1 cellular context compared by ENCODE assay signal in the genomic region with DNA sequence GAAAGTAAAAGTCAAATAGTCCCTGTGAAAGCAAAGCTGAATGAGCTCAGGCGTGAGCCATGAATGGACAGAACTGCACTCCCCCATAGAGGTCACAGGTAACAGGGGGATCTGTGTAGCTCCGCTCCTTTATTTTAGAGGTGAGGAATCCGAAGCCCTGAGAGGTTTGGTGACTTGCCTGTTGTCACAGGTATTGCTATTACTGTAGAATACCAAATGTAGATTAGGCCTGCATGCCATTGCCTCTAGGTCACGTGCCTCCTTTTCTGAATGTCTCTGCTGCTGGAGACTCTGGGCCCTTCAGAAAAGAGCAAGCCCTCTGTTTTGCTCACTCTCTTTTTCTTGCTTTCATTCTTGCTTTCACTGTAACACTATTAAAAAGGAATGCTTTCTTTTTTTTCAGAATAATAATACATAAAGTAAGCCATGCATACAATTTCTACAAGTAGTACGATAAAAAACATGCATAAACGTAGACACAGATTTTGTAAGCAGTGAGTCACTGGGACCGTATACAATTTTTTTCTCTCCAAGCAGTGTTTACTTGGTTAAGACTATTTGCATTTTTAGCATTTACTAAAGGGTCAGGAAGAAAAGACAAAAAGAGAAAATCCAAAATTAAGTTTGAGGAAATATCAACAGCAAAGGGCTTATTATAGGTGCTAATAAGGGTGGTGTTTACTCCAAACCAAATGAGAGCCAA.
TF ChIP-seq lines count a peak whose summit lies in the region.

No MANE protein-coding gene starts in this region.

TF ChIP-seq in H1, 55 proteins besides CTCF, POLR2A, EP300 and RAD21 (continued from another document):
- 0 out of 2 replicates have a peak, but pooled peaks have one; percentile 25 for TF ChIP-seq TEAD4 (IDR thresholded peaks at IDR 0.05; ENCODE audit: low read depth, low read length)
- TF ChIP-seq, protein P1, sequence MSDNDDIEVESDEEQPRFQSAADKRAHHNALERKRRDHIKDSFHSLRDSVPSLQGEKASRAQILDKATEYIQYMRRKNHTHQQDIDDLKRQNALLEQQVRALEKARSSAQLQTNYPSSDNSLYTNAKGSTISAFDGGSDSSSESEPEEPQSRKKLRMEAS (IDR thresholded peaks at IDR 0.05) = 0 out of 2 replicates have a peak, but pooled peaks have one; percentile 36
